Comparison of ENCODE assay signal across 8 cellular contexts in the genomic region with DNA sequence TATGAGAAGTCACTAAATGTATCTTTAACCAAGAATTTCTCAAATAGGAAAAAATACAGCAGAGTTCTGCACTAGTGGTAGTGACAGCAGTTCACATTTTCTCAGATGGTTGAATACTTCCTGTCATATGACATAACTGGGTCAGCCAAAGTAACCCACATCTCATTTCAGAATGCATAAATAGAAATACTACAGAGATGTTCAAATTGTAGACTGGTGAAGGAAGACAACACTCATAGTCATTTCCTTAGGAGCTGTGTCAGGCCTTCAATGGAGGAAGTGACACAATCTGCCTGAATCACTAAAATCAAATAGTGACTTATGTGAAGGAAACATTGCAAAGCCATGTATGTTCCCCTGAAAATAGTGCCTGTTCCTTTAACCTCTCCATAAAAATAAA. TPM values are rescaled to one million over a fixed set of nuclear protein-coding genes. Genes with fewer than 3 reads are reported as not detected.
DNase-seq lines count a peak whose midpoint lies in the region; ATAC-seq and TF ChIP-seq lines count a peak whose summit lies in the region.

No MANE protein-coding gene starts in this region.

- peak; percentile 94 for ATAC-seq in HG02623 (IDR thresholded peaks at IDR 0.05; ENCODE audit: unreplicated experiment)
- ATAC-seq in omental fat pad (ENCODE audit: low FRiP score): peak; percentile 63

- no peak for TF ChIP-seq CTCF in omental fat pad (IDR thresholded peaks at IDR 0.05)

- DNase-seq in activated T-cell treated with anti-CD3 and anti-CD28 coated beads for 4 hours (peak; percentile 2), NOMO-1 treated with dmso at 0.1 percent for 144 hours (lab: John Stamatoyannopoulos, UW; ENCODE audit: unreplicated experiment) (peak; percentile 65), cerebellum (ENCODE audit: low spot score) (peak; percentile 30), omental fat pad (ENCODE audit: low spot score) (no peak), NCI-H1694 (lab: John Stamatoyannopoulos, UW) (no peak)
- DNase-seq in activated T-cell treated with anti-CD3 and anti-CD28 coated beads, Interleukin-2, amount 50 U/mL, for 1 hour: no peak
- DNase-seq in activated effector memory CD4-positive, alpha-beta T cell treated with Interleukin-2 at 50 U/mL for 16 hours: no peak

RNA-seq across cellular contexts. Expression of a gene that starts 32.4 kb away (rescaled TPM):
- total RNA-seq in cerebellum (60.8 TPM), omental fat pad (100 to 1,000 TPM; 158 to 209 (median 164) TPM)

Comparison
In these comparisons a context has a peak if more than half of its experiments do, and no peak if none do; other contexts are left out.
1. DNase-seq: peak in activated T-cell treated with anti-CD3 and anti-CD28 coated beads for 4 hours (single experiment), NOMO-1 treated with dmso at 0.1 percent for 144 hours (single experiment) and cerebellum (single experiment); none in activated T-cell treated with anti-CD3 and anti-CD28 coated beads, Interleukin-2, amount 50 U/mL, for 1 hour (single experiment), omental fat pad (single experiment), NCI-H1694 (single experiment) and activated effector memory CD4-positive, alpha-beta T cell treated with Interleukin-2 at 50 U/mL for 16 hours (single experiment).